ENCODE assay signal across 8 cellular contexts in the genomic region with DNA sequence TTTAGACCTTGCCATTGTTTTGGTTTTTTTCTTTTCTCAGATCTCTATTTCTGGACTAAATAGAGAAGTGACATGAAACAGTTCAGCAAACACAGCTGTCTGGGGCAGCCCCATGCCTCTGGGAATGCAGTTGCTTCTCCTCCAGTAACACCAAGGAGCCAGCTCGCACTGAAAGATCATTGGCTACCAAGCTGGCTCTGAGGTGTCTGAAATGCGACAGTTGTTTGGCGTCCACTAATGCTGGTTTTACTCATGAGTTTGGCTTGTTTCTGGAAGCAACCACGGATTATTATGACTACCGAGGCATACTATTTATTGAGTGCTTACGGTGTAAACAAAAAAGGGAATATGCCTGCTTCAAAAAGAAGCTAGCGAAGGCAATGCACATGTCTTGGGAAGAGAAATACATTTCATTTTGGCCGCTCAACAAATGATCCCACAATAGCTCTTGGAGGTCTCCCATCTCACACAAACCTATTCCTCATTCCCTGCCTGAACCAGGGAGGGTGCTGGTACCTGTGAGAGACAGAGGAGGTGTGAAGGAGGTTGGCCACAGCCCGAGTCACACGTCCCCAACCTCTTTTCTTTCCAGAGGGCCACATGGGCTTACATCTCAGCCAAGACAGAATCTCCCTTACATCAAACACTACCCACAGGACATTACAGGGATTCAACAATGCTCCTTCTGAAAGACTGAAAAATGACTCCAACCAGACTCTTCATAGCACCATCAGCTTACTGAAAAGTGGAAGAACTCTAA. TPM values are rescaled to one million over a fixed set of nuclear protein-coding genes. Genes with fewer than 3 reads are reported as not detected.
DNase-seq lines count a peak whose midpoint lies in the region; ATAC-seq lines count a peak whose summit lies in the region.

No MANE protein-coding gene starts in this region.

- ATAC-seq in GM21423 (IDR thresholded peaks at IDR 0.05; ENCODE audit: unreplicated experiment), result peak; percentile 96
- peak; percentile 90 for ATAC-seq in HG03469 (IDR thresholded peaks at IDR 0.05; ENCODE audit: unreplicated experiment)
- ATAC-seq in left ventricle myocardium superior, result peak; percentile 63

- DNase-seq in GM03348 (ENCODE audit: low spot score) (peak; percentile 40), left ventricle myocardium superior (no peak), NCI-H2081 (lab: John Stamatoyannopoulos, UW) (no peak), glomerular visceral epithelial cell (ENCODE audit: extremely low spot score) (no peak), NCI-H82 treated with DMSO at 0.1 percent for 48 hours (lab: John Stamatoyannopoulos, UW; ENCODE audit: unreplicated experiment) (no peak)
- DNase-seq in activated CD4-positive, alpha-beta T cell treated with anti-CD3 and anti-CD28 coated beads, Interleukin-2, amount 50 U/mL, for 4 hours, result no peak

- intact Hi-C loops in left ventricle myocardium superior (cut with micrococcal nuclease), result no loop called here

RNA-seq across cellular contexts. Expression of a gene that starts 37.5 kb away (rescaled TPM):
- total RNA-seq in left ventricle myocardium superior, result 0.55 TPM

RNA-seq across cellular contexts. Expression of a gene that starts 56.4 kb away (rescaled TPM):
- 60.7 TPM for total RNA-seq in left ventricle myocardium superior
